In the genomic region with DNA sequence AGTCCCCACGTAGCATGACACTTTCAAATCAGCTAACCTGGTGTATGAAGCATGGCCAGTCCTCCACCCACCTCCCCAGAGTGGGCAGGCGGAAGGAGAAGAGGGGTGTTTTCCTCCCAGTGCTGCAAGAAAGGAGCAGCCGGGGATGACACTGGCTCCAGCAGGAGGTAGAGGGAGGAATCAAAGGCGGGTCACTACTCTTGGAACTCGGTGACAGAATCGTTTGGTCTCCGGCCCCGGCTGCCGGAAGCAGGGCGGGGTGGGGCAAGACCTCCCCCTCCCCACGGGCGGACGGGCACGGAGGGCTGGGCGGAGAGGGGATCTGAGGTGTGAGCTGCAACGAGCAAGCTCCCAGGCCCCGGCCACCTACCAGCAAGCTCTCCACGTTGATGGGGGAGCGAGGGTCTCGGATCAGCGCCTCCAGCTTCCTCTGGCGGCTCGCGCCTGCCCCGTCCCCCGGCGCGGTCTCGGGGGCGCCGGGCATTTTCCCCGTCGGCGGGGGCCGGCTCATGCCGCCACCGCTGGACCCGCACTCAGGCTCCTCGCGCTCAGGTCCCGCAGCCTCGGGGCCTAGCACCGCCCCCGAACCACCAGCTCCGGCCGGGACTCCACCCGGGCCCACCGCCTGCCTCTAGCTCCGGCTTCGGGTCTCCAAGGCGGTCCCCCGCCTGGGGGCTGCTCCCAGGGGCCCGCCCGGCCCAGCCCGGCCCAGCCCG, we compare ENCODE assay signal across 8 cellular contexts. TPM values are rescaled to one million over a fixed set of nuclear protein-coding genes. Genes with fewer than 3 reads are reported as not detected.
DNase-seq lines count a peak whose midpoint lies in the region; ATAC-seq and TF ChIP-seq lines count a peak whose summit lies in the region.

No MANE protein-coding gene starts in this region.

- peak; percentile 47 to 62 for DNase-seq in NCI-H2081 (lab: John Stamatoyannopoulos, UW)
- no peak for DNase-seq in NCI-H2081 treated with DMSO at 0.1 percent for 48 hours (lab: John Stamatoyannopoulos, UW)
- no peak for DNase-seq in HFF-Myc (ENCODE audit: extremely low read depth, low read depth)
- DNase-seq in NCI-H1092 (lab: John Stamatoyannopoulos, UW), result peak; percentile 8
- peak; percentile 20 to 22 for DNase-seq in activated CD4-positive, alpha-beta T cell treated with anti-CD3 and anti-CD28 coated beads for 4 hours
- DNase-seq in dermis microvascular lymphatic vessel endothelial cell (ENCODE audit: low read depth in 2 of 2), result peak; percentile 29 to 55
- DNase-seq in memory B cell (ENCODE audit: low spot score in 2 of 2), result peak; percentile 5 to 37

- no peaks in the 10 kb centered on the region for H3K9me3 Mint-ChIP-seq in memory B cell
- H3K9me3 Mint-ChIP-seq in stimulated activated memory B cell treated with anti-CD40 and anti-IgM and Interleukin-4, amounts not matched to agents 10 μg/mL and 1 μg/mL and 100 μg/mL, for 72 hours, result no peaks in the 10 kb centered on the region

- peak overlapping the region; percentile 70 for H3K27ac Mint-ChIP-seq in memory B cell
- H3K27ac Mint-ChIP-seq in stimulated activated memory B cell treated with anti-CD40 and anti-IgM and Interleukin-4, amounts not matched to agents 10 μg/mL and 1 μg/mL and 100 μg/mL, for 72 hours, result peak overlapping the region; percentile 81

- no peaks in the 10 kb centered on the region for H3K27me3 Mint-ChIP-seq in memory B cell
- H3K27me3 Mint-ChIP-seq in stimulated activated memory B cell treated with anti-CD40 and anti-IgM and Interleukin-4, amounts not matched to agents 10 μg/mL and 1 μg/mL and 100 μg/mL, for 72 hours, result no peaks in the 10 kb centered on the region

- peak; percentile 12 for ATAC-seq in memory B cell (ENCODE audit: low read depth)
- ATAC-seq in stimulated activated memory B cell treated with anti-CD40 and anti-IgM and Interleukin-4, amounts not matched to agents 10 μg/mL and 1 μg/mL and 100 μg/mL, for 72 hours, result peak; percentile 64

- H3K36me3 Mint-ChIP-seq in memory B cell, result no peaks in the 10 kb centered on the region
- H3K36me3 Mint-ChIP-seq in stimulated activated memory B cell treated with anti-CD40 and anti-IgM and Interleukin-4, amounts not matched to agents 10 μg/mL and 1 μg/mL and 100 μg/mL, for 72 hours, result no peaks in the 10 kb centered on the region

- peak overlapping the region; percentile 64 for H3K4me3 ChIP-seq in HFF-Myc (replicated peaks; ENCODE audit: low read depth, low read length)

- TF ChIP-seq CTCF in HFF-Myc (IDR thresholded peaks at IDR 0.05; ENCODE audit: low read depth, low read length, missing control alignments), result no peak

- peak overlapping the region; percentile 96 for H3K4me3 Mint-ChIP-seq in memory B cell
- peak overlapping the region; percentile 96 for H3K4me3 Mint-ChIP-seq in stimulated activated memory B cell treated with anti-CD40 and anti-IgM and Interleukin-4, amounts not matched to agents 10 μg/mL and 1 μg/mL and 100 μg/mL, for 72 hours

- peaks cover 13% of the 10 kb centered on the region for H3K4me1 Mint-ChIP-seq in memory B cell
- peaks cover 33% of the 10 kb centered on the region for H3K4me1 Mint-ChIP-seq in stimulated activated memory B cell treated with anti-CD40 and anti-IgM and Interleukin-4, amounts not matched to agents 10 μg/mL and 1 μg/mL and 100 μg/mL, for 72 hours

RNA-seq across cellular contexts. Expression of a gene that starts 0.7 kb away (rescaled TPM):
- total RNA-seq in dermis microvascular lymphatic vessel endothelial cell, result 33.9 and 39.0 TPM in 2 replicates

Comparison
In these comparisons a context has a peak if more than half of its experiments do, and no peak if none do; other contexts are left out.
1. DNase-seq: peak in NCI-H2081 (2 of 2), NCI-H1092 (single experiment), activated CD4-positive, alpha-beta T cell treated with anti-CD3 and anti-CD28 coated beads for 4 hours (2 of 2), dermis microvascular lymphatic vessel endothelial cell (2 of 2) and memory B cell (2 of 2); none in NCI-H2081 treated with DMSO at 0.1 percent for 48 hours (single experiment) and HFF-Myc (single experiment).